12 cellular contexts compared by ENCODE assay signal in the genomic region with DNA sequence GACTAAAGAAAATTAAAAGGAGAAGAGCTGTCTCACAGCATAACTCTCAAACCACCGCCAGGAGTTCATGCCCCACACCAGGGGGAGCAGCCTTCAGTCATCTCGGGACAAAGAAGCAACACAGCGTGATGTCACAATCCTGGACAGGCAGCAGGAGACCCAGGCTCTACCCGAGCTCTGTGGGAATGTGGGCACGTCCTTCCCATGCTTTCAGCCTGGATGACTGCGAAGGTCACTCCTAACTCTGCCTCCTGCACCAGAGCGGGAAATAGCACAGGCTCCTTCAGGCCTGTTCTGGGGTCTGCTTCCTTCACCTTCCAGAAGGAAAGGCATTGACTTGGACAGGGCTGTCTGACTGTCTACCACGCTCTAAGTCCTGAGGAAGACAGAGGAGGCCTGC. TPM values are rescaled to one million over a fixed set of nuclear protein-coding genes. Genes with fewer than 3 reads are reported as not detected.
DNase-seq lines count a peak whose midpoint lies in the region; ATAC-seq and TF ChIP-seq lines count a peak whose summit lies in the region.
"Had no signal": no experiment of that assay in that cellular context is flagged by ENCODE, and none has a peak within 500 bp of the region (broad histone marks: within the 10 kb centered on the region; RNA-seq: fewer than 3 reads in every experiment).

No MANE protein-coding gene starts in this region.

- no peaks in the 10 kb centered on the region for H3K9me3 Mint-ChIP-seq in Caco-2 (ENCODE audit: unreplicated experiment)
- no peaks in the 10 kb centered on the region for H3K9me3 Mint-ChIP-seq in activated CD4-positive, alpha-beta T cell treated with anti-CD3 and anti-CD28 coated beads, Interleukin-2, amount 10 ng/mL, durations not matched to agents 24 days and 14 days
- no peaks in the 10 kb centered on the region for H3K9me3 Mint-ChIP-seq in CD8-positive, alpha-beta T cell

- no peaks in the 10 kb centered on the region for H3K4me1 Mint-ChIP-seq in Caco-2 (ENCODE audit: low read depth, unreplicated experiment)
- H3K4me1 Mint-ChIP-seq in activated CD4-positive, alpha-beta T cell treated with anti-CD3 and anti-CD28 coated beads, Interleukin-2, amount 10 ng/mL, durations not matched to agents 24 days and 14 days = no peaks in the 10 kb centered on the region
- H3K4me1 Mint-ChIP-seq in CD8-positive, alpha-beta T cell (ENCODE audit: low read depth) = no peaks in the 10 kb centered on the region

- H3K4me1 ChIP-seq in Caco-2 (no peaks in the 10 kb centered on the region), mesodermal cell (ENCODE audit: control insufficient read depth, insufficient read depth, low read length, poor library complexity, severe bottlenecking) (peaks cover 22% of the 10 kb centered on the region), tibial artery (no peaks in the 10 kb centered on the region)
- H3K4me1 ChIP-seq in CD8-positive, alpha-beta T cell (ENCODE audit: insufficient read depth, low read length) = no peaks in the 10 kb centered on the region

- intact Hi-C loops in Caco-2 (cut with micrococcal nuclease; ENCODE audit: unreplicated experiment) (no loop called here), tibial artery (cut with DNase I; ENCODE audit: low total_unique reads) (no loop called here)
- intact Hi-C loops in activated CD4-positive, alpha-beta T cell treated with anti-CD3 and anti-CD28 coated beads, Interleukin-2, amount 10 ng/mL, durations not matched to agents 24 days and 14 days (cut with micrococcal nuclease) = no loop called here
- intact Hi-C loops in CD8-positive, alpha-beta T cell (cut with DNase I, micrococcal nuclease) = no loop called here

- POLR2A ChIA-PET in Caco-2 (lab: Charles Lee) = interaction anchor here (0.5 to 0.6 kb wide), 2 partner anchors 244 to 408 kb away, joined by 3 read pairs; no protein-coding TSS in a partner anchor
- POLR2A ChIA-PET in CD8-positive, alpha-beta T cell (lab: Charles Lee) = no interaction called here

- H3K27ac ChIP-seq in mesodermal cell (ENCODE audit: low read depth, low read length, severe bottlenecking) = peak overlapping the region; percentile 36
- H3K27ac ChIP-seq in tibial artery = no peak overlapping the region
- no peak overlapping the region for H3K27ac ChIP-seq in CD8-positive, alpha-beta T cell (ENCODE audit: low read depth, low read length)
- H3K27ac ChIP-seq: heart left ventricle had no signal

- H3K4me3 ChIP-seq in Caco-2 (ENCODE audit: low read depth, low read length) (no peak overlapping the region), mesodermal cell (ENCODE audit: extremely low read depth, insufficient read depth, low read length, poor library complexity, severe bottlenecking) (no peak overlapping the region), tibial artery (no peak overlapping the region)
- H3K4me3 ChIP-seq in CD8-positive, alpha-beta T cell (ENCODE audit: low read depth, low read length) = no peak overlapping the region
- H3K4me3 ChIP-seq: heart left ventricle had no signal

- H3K27ac Mint-ChIP-seq in Caco-2 (ENCODE audit: unreplicated experiment) = no peak overlapping the region
- H3K27ac Mint-ChIP-seq in activated CD4-positive, alpha-beta T cell treated with anti-CD3 and anti-CD28 coated beads, Interleukin-2, amount 10 ng/mL, durations not matched to agents 24 days and 14 days = no peak overlapping the region
- H3K27ac Mint-ChIP-seq in CD8-positive, alpha-beta T cell = no peak overlapping the region

- DNase-seq in Caco-2 (peak; percentile 49 to 55), MV-4-11 (lab: John Stamatoyannopoulos, UW) (peak; percentile 52), brain pericyte (ENCODE audit: low read depth, low spot score) (peak; percentile 72), tibial artery (no peak)
- DNase-seq in activated CD4-positive, alpha-beta T cell treated with anti-CD3 and anti-CD28 coated beads, Interleukin-2, amount 10 ng/mL, durations not matched to agents 24 days and 14 days = no peak
- no peak for DNase-seq in CD8-positive, alpha-beta T cell
- DNase-seq: activated T-cell treated with anti-CD3 and anti-CD28 coated beads, Interleukin-2, amount 50 U/mL, for 48 hours; heart left ventricle; Kasumi-1; stimulated activated CD4-positive, alpha-beta T cell treated with anti-CD3 and anti-CD28 coated beads, Interleukin-1b, Interleukin-23, amount 100 ng/mL, for 48 hours had no signal

- H3K36me3 Mint-ChIP-seq in Caco-2 (ENCODE audit: insufficient read depth, unreplicated experiment) = no peaks in the 10 kb centered on the region
- no peaks in the 10 kb centered on the region for H3K36me3 Mint-ChIP-seq in activated CD4-positive, alpha-beta T cell treated with anti-CD3 and anti-CD28 coated beads, Interleukin-2, amount 10 ng/mL, durations not matched to agents 24 days and 14 days (ENCODE audit: low read depth)
- H3K36me3 Mint-ChIP-seq in CD8-positive, alpha-beta T cell = no peaks in the 10 kb centered on the region

- no peaks in the 10 kb centered on the region for H3K27me3 Mint-ChIP-seq in Caco-2 (ENCODE audit: insufficient read depth, unreplicated experiment)
- peaks cover under 1% of the 10 kb centered on the region for H3K27me3 Mint-ChIP-seq in activated CD4-positive, alpha-beta T cell treated with anti-CD3 and anti-CD28 coated beads, Interleukin-2, amount 10 ng/mL, durations not matched to agents 24 days and 14 days
- peaks cover 5% of the 10 kb centered on the region for H3K27me3 Mint-ChIP-seq in CD8-positive, alpha-beta T cell (ENCODE audit: low read depth)

- no TSS peak for BruUV-seq in Caco-2 (replicated peaks; lab: Mats Ljungman, UMichigan)

- H3K36me3 ChIP-seq in Caco-2 (ENCODE audit: control insufficient read depth, insufficient read depth, low read length) (no peaks in the 10 kb centered on the region), mesodermal cell (ENCODE audit: control insufficient read depth, insufficient read depth, low read length) (no peaks in the 10 kb centered on the region), tibial artery (no peaks in the 10 kb centered on the region)
- H3K36me3 ChIP-seq in CD8-positive, alpha-beta T cell (ENCODE audit: insufficient read depth, low read length) = no peaks in the 10 kb centered on the region
- H3K36me3 ChIP-seq: heart left ventricle had no signal

- WGBS in mesodermal cell (ENCODE audit: insufficient coverage in 2 of 2), 2 experiments = 58 to 60% methylated on average over 6 to 8 of the region's 8 CpGs

- CTCF ChIA-PET in Caco-2 (lab: Charles Lee) = interaction anchor here (0.6 to 1.3 kb wide), 4 partner anchors 10 to 14 kb away, joined by 3 to 6 read pairs (median 4); no protein-coding TSS in a partner anchor
- CTCF ChIA-PET in CD8-positive, alpha-beta T cell (lab: Charles Lee) = interaction anchor here (4.3 kb wide), 1 partner anchor 13 kb away, joined by 15 read pairs; no protein-coding TSS in a partner anchor

- H3K4me3 Mint-ChIP-seq in Caco-2 (ENCODE audit: unreplicated experiment) = no peak overlapping the region
- H3K4me3 Mint-ChIP-seq in activated CD4-positive, alpha-beta T cell treated with anti-CD3 and anti-CD28 coated beads, Interleukin-2, amount 10 ng/mL, durations not matched to agents 24 days and 14 days = no peak overlapping the region
- H3K4me3 Mint-ChIP-seq in CD8-positive, alpha-beta T cell = no peak overlapping the region

- H3K27me3 ChIP-seq in Caco-2 (replicated peaks; ENCODE audit: control insufficient read depth, insufficient read depth, low read length) (no peaks in the 10 kb centered on the region), tibial artery (peaks cover 0 to 2% of the 10 kb centered on the region in 2 donors)
- no peaks in the 10 kb centered on the region for H3K27me3 ChIP-seq in CD8-positive, alpha-beta T cell (ENCODE audit: insufficient read depth, low read length)
- H3K27me3 ChIP-seq: heart left ventricle had no signal

- ATAC-seq in HG03045 (IDR thresholded peaks at IDR 0.05; ENCODE audit: unreplicated experiment) = no peak
- ATAC-seq in CD8-positive, alpha-beta T cell = no peak

- TF ChIP-seq CTCF in Caco-2 (IDR thresholded peaks at IDR 0.05; ENCODE audit: insufficient read depth in 1 of 2, low read depth in 1 of 2, low read length in 1 of 2, severe bottlenecking in 1 of 2, unreplicated experiment in 1 of 2) (peak; percentile 24 to 39), tibial artery (IDR thresholded peaks at IDR 0.05) (no peak)
- no peak for TF ChIP-seq CTCF in CD8-positive, alpha-beta T cell (IDR thresholded peaks at IDR 0.05)

- H3K9me3 ChIP-seq in Caco-2 (no peaks in the 10 kb centered on the region), mesodermal cell (ENCODE audit: control insufficient read depth, low read length) (no peaks in the 10 kb centered on the region), tibial artery (no peaks in the 10 kb centered on the region)
- H3K9me3 ChIP-seq in CD8-positive, alpha-beta T cell (ENCODE audit: low read length) = no peaks in the 10 kb centered on the region
- H3K9me3 ChIP-seq: heart left ventricle had no signal

RNA-seq across cellular contexts. Expression of gene NOX5, which starts 31.3 kb away (rescaled TPM):
- total RNA-seq in Caco-2 (2022) = 0.05 TPM in 1 of 2 replicates, not detected in the other
- polyA plus RNA-seq in mesodermal cell (2013, experiment 1 of 2) = 0.48 TPM
- polyA plus RNA-seq in mesodermal cell (2013, experiment 2 of 2) = 1.1 TPM
- not detected in 2 replicates for total RNA-seq in activated CD4-positive, alpha-beta T cell treated with anti-CD3 and anti-CD28 coated beads, Interleukin-2, amount 10 ng/mL, durations not matched to agents 24 days and 14 days
- not detected for total RNA-seq in CD8-positive, alpha-beta T cell

Comparison
In these comparisons a context has a peak if more than half of its experiments do, and no peak if none do; other contexts are left out.
1. DNase-seq: peak in Caco-2 (2 of 2), MV-4-11 (single experiment) and brain pericyte (single experiment); none in activated CD4-positive, alpha-beta T cell treated with anti-CD3 and anti-CD28 coated beads, Interleukin-2, amount 10 ng/mL, durations not matched to agents 24 days and 14 days (single experiment), tibial artery (0 of 2) and CD8-positive, alpha-beta T cell (0 of 7).
2. CTCF ChIP-seq: peak in Caco-2 (2 of 2); none in tibial artery (0 of 2) and CD8-positive, alpha-beta T cell (single experiment).